2 cellular contexts compared by ENCODE assay signal in the genomic region with DNA sequence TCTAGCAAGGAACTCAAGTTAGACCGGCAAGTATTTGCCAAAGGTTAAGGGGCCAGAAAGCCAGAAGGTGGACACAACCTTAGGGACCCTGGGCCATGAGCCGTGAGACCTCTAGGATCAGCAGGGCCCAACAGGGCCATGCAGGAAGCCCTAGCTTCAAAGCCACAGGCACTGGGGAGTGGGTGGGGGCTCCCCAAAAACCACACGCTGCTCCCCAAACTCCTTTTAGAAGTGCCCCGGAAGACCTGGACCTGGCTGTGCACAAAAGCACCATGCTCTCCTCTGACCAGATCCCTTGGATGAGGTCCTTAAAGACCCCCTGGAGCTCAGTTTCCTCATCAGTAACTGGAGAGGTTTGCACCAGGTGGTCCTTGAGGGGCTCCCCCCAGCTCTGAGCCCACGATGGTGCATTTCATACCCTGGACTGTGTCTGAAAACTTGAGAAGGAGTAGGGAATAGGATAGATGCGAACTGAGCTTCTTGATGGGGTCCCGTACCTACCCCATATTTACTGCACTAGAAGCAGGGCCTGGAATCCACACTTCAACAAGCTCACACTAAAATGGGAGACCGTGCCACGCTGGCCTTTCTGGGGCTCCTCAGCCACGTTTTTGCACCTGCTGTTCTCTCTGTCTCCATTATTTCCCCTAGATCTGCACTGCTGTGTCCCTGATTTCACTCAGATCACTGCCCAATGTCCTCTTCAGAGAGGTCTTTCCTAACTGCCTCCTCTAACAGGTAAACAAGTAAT.
TF ChIP-seq lines count a peak whose summit lies in the region.

No MANE protein-coding gene starts in this region.

TF ChIP-seq in GM12878, 131 proteins besides CTCF, POLR2A, EP300 and RAD21:
- TF ChIP-seq EGR1 (IDR thresholded peaks at IDR 0.05; ENCODE audit: borderline replicate concordance in 1 of 2, low read depth in 2 of 2, low read length in 2 of 2) (peak in 1 of 2 experiments; percentile 43; a peak in 1 of 3 replicates), RUNX3 (IDR thresholded peaks at IDR 0.05; ENCODE audit: low read length) (peak; percentile 75), NR2F1 (conservative IDR thresholded peaks at IDR 0.05) (no peak)

TF ChIP-seq in HEK293T, 16 proteins besides CTCF, POLR2A, EP300 and RAD21 (continued from another document):
- TF ChIP-seq HDGF (IDR thresholded peaks at IDR 0.05; ENCODE audit: borderline replicate concordance), result no peak
- TF ChIP-seq, protein P1, sequence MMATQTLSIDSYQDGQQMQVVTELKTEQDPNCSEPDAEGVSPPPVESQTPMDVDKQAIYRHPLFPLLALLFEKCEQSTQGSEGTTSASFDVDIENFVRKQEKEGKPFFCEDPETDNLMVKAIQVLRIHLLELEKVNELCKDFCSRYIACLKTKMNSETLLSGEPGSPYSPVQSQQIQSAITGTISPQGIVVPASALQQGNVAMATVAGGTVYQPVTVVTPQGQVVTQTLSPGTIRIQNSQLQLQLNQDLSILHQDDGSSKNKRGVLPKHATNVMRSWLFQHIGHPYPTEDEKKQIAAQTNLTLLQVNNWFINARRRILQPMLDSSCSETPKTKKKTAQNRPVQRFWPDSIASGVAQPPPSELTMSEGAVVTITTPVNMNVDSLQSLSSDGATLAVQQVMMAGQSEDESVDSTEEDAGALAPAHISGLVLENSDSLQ (IDR thresholded peaks at IDR 0.05), result no peak
- TF ChIP-seq FOXK2 (IDR thresholded peaks at IDR 0.05), result no peak
- no peak for TF ChIP-seq NFRKB (IDR thresholded peaks at IDR 0.05)
- TF ChIP-seq FOXM1 (IDR thresholded peaks at IDR 0.05; ENCODE audit: borderline replicate concordance), result no peak
- no peak for TF ChIP-seq BHLHE40 (IDR thresholded peaks at IDR 0.05; ENCODE audit: borderline replicate concordance)
- no peak for TF ChIP-seq CTBP1 (IDR thresholded peaks at IDR 0.05; ENCODE audit: borderline replicate concordance)
- TF ChIP-seq ELF4 (IDR thresholded peaks at IDR 0.05), result no peak
- no peak for TF ChIP-seq FOXA1 (IDR thresholded peaks at IDR 0.05)
- TF ChIP-seq L3MBTL2 (conservative IDR thresholded peaks at IDR 0.05), result no peak
- TF ChIP-seq LEF1 (IDR thresholded peaks at IDR 0.05; ENCODE audit: borderline replicate concordance), result no peak
- no peak for TF ChIP-seq SUZ12 (IDR thresholded peaks at IDR 0.05)
- no peak for TF ChIP-seq ZNF384 (IDR thresholded peaks at IDR 0.05)
- TF ChIP-seq TARDBP (IDR thresholded peaks at IDR 0.05), result no peak
